ENCODE assay signal across 13 cellular contexts in the genomic region with DNA sequence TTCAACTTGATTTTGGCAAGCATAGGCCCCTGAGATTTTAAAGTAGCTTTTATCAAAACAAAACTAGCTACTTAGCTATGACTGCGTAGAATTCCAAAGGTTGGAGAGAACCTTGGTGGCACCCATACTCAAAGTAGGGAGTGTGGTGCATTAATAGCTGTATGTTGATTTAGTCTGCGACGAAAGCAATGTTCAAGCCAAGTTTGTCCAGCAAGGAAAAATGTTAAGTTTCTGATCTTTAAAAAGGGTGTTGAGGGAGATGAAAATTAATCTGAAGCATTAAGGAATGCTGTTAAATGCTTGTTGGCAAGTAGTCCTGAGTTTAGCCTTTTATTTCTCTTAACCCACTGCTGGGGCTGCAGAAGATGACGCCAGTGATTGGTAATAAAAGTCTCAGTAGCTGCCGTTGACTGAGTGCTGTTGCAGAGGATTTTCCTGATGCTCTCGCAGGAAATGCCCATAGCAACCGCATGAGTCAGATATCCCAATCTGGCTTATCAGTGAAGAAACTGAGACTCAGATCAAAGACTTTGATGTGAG.
DNase-seq lines count a peak whose midpoint lies in the region; FAIRE-seq and TF ChIP-seq lines count a peak whose summit lies in the region.
"Had no signal": no experiment of that assay in that cellular context is flagged by ENCODE, and none has a peak within 500 bp of the region (broad histone marks: within the 10 kb centered on the region; RNA-seq: fewer than 3 reads in every experiment).

No MANE protein-coding gene starts in this region.

- H3K9me1 ChIP-seq in keratinocyte (ENCODE audit: control insufficient read depth, extremely low read depth, insufficient read depth, low read length) = no peaks in the 10 kb centered on the region

- H3K9me3 ChIP-seq in keratinocyte (ENCODE audit: control insufficient read depth, low read depth, low read length) (no peaks in the 10 kb centered on the region), thyroid gland (no peaks in the 10 kb centered on the region)
- H3K9me3 ChIP-seq: right lobe of liver had no signal

- DNase-seq in HCEC 1CT (peak; percentile 73), astrocyte of the hippocampus (ENCODE audit: low read depth, low spot score) (peak; percentile 81), keratinocyte (ENCODE audit: low read depth, low spot score) (no peak), thyroid gland (peak; percentile 49 to 61), DMS114 treated with DMSO at 0.1 percent for 48 hours (lab: John Stamatoyannopoulos, UW; ENCODE audit: unreplicated experiment) (no peak), DMS53 (lab: John Stamatoyannopoulos, UW) (no peak), NCI-H1417 treated with DMSO at 0.1 percent for 48 hours (lab: John Stamatoyannopoulos, UW) (no peak)
- no peak for DNase-seq in activated CD4-positive, alpha-beta memory T cell treated with anti-CD3 and anti-CD28 coated beads, Interleukin-2, amount 10 ng/mL, durations not matched to agents 7 days and 5 days
- DNase-seq: central memory CD4-positive, alpha-beta T cell; NCI-H446; right lobe of liver had no signal

- TF ChIP-seq CTCF in keratinocyte (optimal IDR thresholded peaks at IDR 0.05 in 1 of 3, IDR thresholded peaks at IDR 0.05 in 1 of 3, conservative IDR thresholded peaks at IDR 0.05 in 1 of 3; ENCODE audit: extremely low read depth in 1 of 3, insufficient read depth in 2 of 3, low read length in 3 of 3) (no peak), thyroid gland (IDR thresholded peaks at IDR 0.05) (no peak)

- CTCF ChIA-PET in activated CD4-positive, alpha-beta memory T cell treated with anti-CD3 and anti-CD28 coated beads, Interleukin-2, amount 10 ng/mL, durations not matched to agents 7 days and 5 days (lab: Charles Lee) = no interaction called here

- H3K27me3 ChIP-seq in keratinocyte (ENCODE audit: control insufficient read depth, extremely low read depth, insufficient read depth, low read length) (no peaks in the 10 kb centered on the region), thyroid gland (no peaks in the 10 kb centered on the region)
- H3K27me3 ChIP-seq: right lobe of liver had no signal

- H3K4me3 Mint-ChIP-seq in activated CD4-positive, alpha-beta memory T cell treated with anti-CD3 and anti-CD28 coated beads, Interleukin-2, amount 10 ng/mL, durations not matched to agents 7 days and 5 days = no peak overlapping the region
- H3K4me3 Mint-ChIP-seq: stimulated activated memory B cell treated with anti-CD40 and anti-IgM and Interleukin-4, amounts not matched to agents 10 μg/mL and 1 μg/mL and 100 μg/mL, for 72 hours; T-helper 1 cell treated with Interleukin-12 subunit alpha and Interleukin-12 subunit beta and Interleukin-4 antibody, amounts not matched to agents 30 μg/mL and 1 μg/mL, for 36 hours had no signal

- no peaks in the 10 kb centered on the region for H4K20me1 ChIP-seq in keratinocyte (ENCODE audit: control insufficient read depth, extremely low read depth, insufficient read depth, low read length)

- no peaks in the 10 kb centered on the region for H3K36me3 Mint-ChIP-seq in activated CD4-positive, alpha-beta memory T cell treated with anti-CD3 and anti-CD28 coated beads, Interleukin-2, amount 10 ng/mL, durations not matched to agents 7 days and 5 days (ENCODE audit: low read depth)
- H3K36me3 Mint-ChIP-seq: stimulated activated memory B cell treated with anti-CD40 and anti-IgM and Interleukin-4, amounts not matched to agents 10 μg/mL and 1 μg/mL and 100 μg/mL, for 72 hours had no signal

- H3K9ac ChIP-seq in keratinocyte (ENCODE audit: control insufficient read depth, extremely low read depth, insufficient read depth, low read length) = no peak overlapping the region

- peaks cover 7% of the 10 kb centered on the region for H3K27me3 Mint-ChIP-seq in activated CD4-positive, alpha-beta memory T cell treated with anti-CD3 and anti-CD28 coated beads, Interleukin-2, amount 10 ng/mL, durations not matched to agents 7 days and 5 days
- H3K27me3 Mint-ChIP-seq: stimulated activated memory B cell treated with anti-CD40 and anti-IgM and Interleukin-4, amounts not matched to agents 10 μg/mL and 1 μg/mL and 100 μg/mL, for 72 hours had no signal

- H3K9me3 Mint-ChIP-seq in activated CD4-positive, alpha-beta memory T cell treated with anti-CD3 and anti-CD28 coated beads, Interleukin-2, amount 10 ng/mL, durations not matched to agents 7 days and 5 days = no peaks in the 10 kb centered on the region
- H3K9me3 Mint-ChIP-seq: stimulated activated memory B cell treated with anti-CD40 and anti-IgM and Interleukin-4, amounts not matched to agents 10 μg/mL and 1 μg/mL and 100 μg/mL, for 72 hours; T-helper 1 cell treated with Interleukin-12 subunit alpha and Interleukin-12 subunit beta and Interleukin-4 antibody, amounts not matched to agents 30 μg/mL and 1 μg/mL, for 36 hours had no signal

- H3K4me1 Mint-ChIP-seq in activated CD4-positive, alpha-beta memory T cell treated with anti-CD3 and anti-CD28 coated beads, Interleukin-2, amount 10 ng/mL, durations not matched to agents 7 days and 5 days = no peaks in the 10 kb centered on the region
- H3K4me1 Mint-ChIP-seq: stimulated activated memory B cell treated with anti-CD40 and anti-IgM and Interleukin-4, amounts not matched to agents 10 μg/mL and 1 μg/mL and 100 μg/mL, for 72 hours had no signal

- 7 to 18% methylated on average over 7 of the region's 7 CpGs for WGBS in thyroid gland, 2 donors

- H3K4me1 ChIP-seq in keratinocyte (ENCODE audit: control insufficient read depth, extremely low read depth, insufficient read depth, low read length) (peaks cover 4% of the 10 kb centered on the region), thyroid gland (peaks cover 37 to 54% of the 10 kb centered on the region in 2 donors)

- no peak for TF ChIP-seq POLR2A in thyroid gland (IDR thresholded peaks at IDR 0.05)

- H3K79me2 ChIP-seq in keratinocyte (ENCODE audit: control insufficient read depth, insufficient read depth, low read length) = no peaks in the 10 kb centered on the region

- H3K27ac Mint-ChIP-seq in activated CD4-positive, alpha-beta memory T cell treated with anti-CD3 and anti-CD28 coated beads, Interleukin-2, amount 10 ng/mL, durations not matched to agents 7 days and 5 days = no peak overlapping the region
- H3K27ac Mint-ChIP-seq: stimulated activated memory B cell treated with anti-CD40 and anti-IgM and Interleukin-4, amounts not matched to agents 10 μg/mL and 1 μg/mL and 100 μg/mL, for 72 hours; T-helper 1 cell treated with Interleukin-12 subunit alpha and Interleukin-12 subunit beta and Interleukin-4 antibody, amounts not matched to agents 30 μg/mL and 1 μg/mL, for 36 hours had no signal

- FAIRE-seq in keratinocyte (lab: Jason Lieb, UNC) = peak; percentile 5

- H3K36me3 ChIP-seq in keratinocyte (ENCODE audit: control insufficient read depth in 2 of 2, extremely low read depth in 1 of 2, insufficient read depth in 2 of 2, low read length in 2 of 2) (no peaks in the 10 kb centered on the region), thyroid gland (no peaks in the 10 kb centered on the region)
- H3K36me3 ChIP-seq: right lobe of liver had no signal

- dilution Hi-C loops in keratinocyte (cut with MboI; ENCODE audit: extremely low pct_ligation_motif_present, low sequenced_read_pairs) = no loop called here

- H2AFZ ChIP-seq in keratinocyte (ENCODE audit: control insufficient read depth, low read length) = no peak overlapping the region

- intact Hi-C loops in thyroid gland (cut with DNase I) = no loop called here

- POLR2A ChIA-PET in activated CD4-positive, alpha-beta memory T cell treated with anti-CD3 and anti-CD28 coated beads, Interleukin-2, amount 10 ng/mL, durations not matched to agents 7 days and 5 days (lab: Charles Lee) = no interaction called here

- H3K4me3 ChIP-seq in keratinocyte (ENCODE audit: control insufficient read depth in 2 of 3, extremely low read depth in 1 of 3, insufficient read depth in 2 of 3, low read depth in 1 of 3, low read length in 3 of 3) (no peak overlapping the region), thyroid gland (replicated peaks in 1 of 3) (no peak overlapping the region)
- H3K4me3 ChIP-seq: right lobe of liver had no signal

- H3K27ac ChIP-seq in keratinocyte (ENCODE audit: control insufficient read depth, insufficient read depth, low read length) (no peak overlapping the region), thyroid gland (peak overlapping the region; percentile 78 to 84 (median 79))
- H3K27ac ChIP-seq: right lobe of liver had no signal

- H3K4me2 ChIP-seq in keratinocyte (ENCODE audit: control insufficient read depth, extremely low read depth, insufficient read depth, low read depth, low read length) = no peak overlapping the region

Comparison
In these comparisons a context has a peak if more than half of its experiments do, and no peak if none do; other contexts are left out.
1. DNase-seq: peak in HCEC 1CT (single experiment), astrocyte of the hippocampus (single experiment) and thyroid gland (2 of 2); none in keratinocyte (single experiment), DMS114 treated with DMSO at 0.1 percent for 48 hours (single experiment), DMS53 (single experiment), NCI-H1417 treated with DMSO at 0.1 percent for 48 hours (single experiment) and activated CD4-positive, alpha-beta memory T cell treated with anti-CD3 and anti-CD28 coated beads, Interleukin-2, amount 10 ng/mL, durations not matched to agents 7 days and 5 days (single experiment).